Comparison of ENCODE assay signal across 11 cellular contexts in genomic region chr22:28730146-28730545, GRCh38.
"Had no signal": no experiment of that assay in that cellular context is flagged by ENCODE, and none has a peak within 500 bp of the region (broad histone marks: within the 10 kb centered on the region; RNA-seq: fewer than 3 reads in every experiment).

No MANE protein-coding gene starts in this region.

- ATAC-seq: body of pancreas, natural killer cell had no signal

- H3K27ac ChIP-seq: body of pancreas, suprapubic skin had no signal

- H3K4me3 Mint-ChIP-seq: activated naive CD8-positive, alpha-beta T cell treated with anti-CD3 and anti-CD28 coated beads, Interleukin-2, amount 10 ng/mL, durations not matched to agents 7 days and 5 days; natural killer cell; stimulated activated naive CD8-positive, alpha-beta T cell treated with anti-CD3 and anti-CD28 coated beads, Interleukin-15, Interleukin-2, amounts not matched to agents 100 ng/mL and 50 ng/mL, for 24 hours; T-helper 2 cell treated with Interferon-gamma antibody and Interleukin-4, amounts not matched to agents 5 μg/mL and 100 μg/mL, for 36 hours had no signal

- H3K36me3 Mint-ChIP-seq: natural killer cell had no signal

- H3K4me1 ChIP-seq: body of pancreas, suprapubic skin had no signal

- H3K27me3 ChIP-seq: body of pancreas, suprapubic skin had no signal

- H3K27me3 Mint-ChIP-seq: activated naive CD8-positive, alpha-beta T cell treated with anti-CD3 and anti-CD28 coated beads, Interleukin-2, amount 10 ng/mL, durations not matched to agents 7 days and 5 days; stimulated activated naive CD8-positive, alpha-beta T cell treated with anti-CD3 and anti-CD28 coated beads, Interleukin-15, Interleukin-2, amounts not matched to agents 100 ng/mL and 50 ng/mL, for 24 hours had no signal

- H3K9me3 ChIP-seq: body of pancreas, suprapubic skin had no signal

- H3K27ac Mint-ChIP-seq: activated naive CD8-positive, alpha-beta T cell treated with anti-CD3 and anti-CD28 coated beads, Interleukin-2, amount 10 ng/mL, durations not matched to agents 7 days and 5 days; natural killer cell; stimulated activated naive CD8-positive, alpha-beta T cell treated with anti-CD3 and anti-CD28 coated beads, Interleukin-15, Interleukin-2, amounts not matched to agents 100 ng/mL and 50 ng/mL, for 24 hours; T-helper 2 cell treated with Interferon-gamma antibody and Interleukin-4, amounts not matched to agents 5 μg/mL and 100 μg/mL, for 36 hours had no signal

- H3K36me3 ChIP-seq: suprapubic skin had no signal

- H3K9me3 Mint-ChIP-seq: activated naive CD8-positive, alpha-beta T cell treated with anti-CD3 and anti-CD28 coated beads, Interleukin-2, amount 10 ng/mL, durations not matched to agents 7 days and 5 days; natural killer cell; stimulated activated naive CD8-positive, alpha-beta T cell treated with anti-CD3 and anti-CD28 coated beads, Interleukin-15, Interleukin-2, amounts not matched to agents 100 ng/mL and 50 ng/mL, for 24 hours; T-helper 2 cell treated with Interferon-gamma antibody and Interleukin-4, amounts not matched to agents 5 μg/mL and 100 μg/mL, for 36 hours had no signal

- H3K4me3 ChIP-seq: body of pancreas, suprapubic skin had no signal

- DNase-seq: activated CD4-positive, alpha-beta T cell treated with anti-CD3 and anti-CD28 coated beads, Interleukin-2, amount 50 U/mL, for 1 hour; activated naive CD8-positive, alpha-beta T cell treated with anti-CD3 and anti-CD28 coated beads, Interleukin-2, amount 10 ng/mL, durations not matched to agents 7 days and 5 days; body of pancreas; mesendoderm; natural killer cell; stimulated activated CD4-positive, alpha-beta T cell treated with anti-CD3 and anti-CD28 coated beads, Interleukin-1b, Interleukin-23, amount 100 ng/mL, for 48 hours; stimulated activated CD8-positive, alpha-beta memory T cell treated with anti-CD3 and anti-CD28 coated beads, Interleukin-4, amount 100 ng/mL, for 48 hours; trophoblast cell had no signal
